In the genomic region with DNA sequence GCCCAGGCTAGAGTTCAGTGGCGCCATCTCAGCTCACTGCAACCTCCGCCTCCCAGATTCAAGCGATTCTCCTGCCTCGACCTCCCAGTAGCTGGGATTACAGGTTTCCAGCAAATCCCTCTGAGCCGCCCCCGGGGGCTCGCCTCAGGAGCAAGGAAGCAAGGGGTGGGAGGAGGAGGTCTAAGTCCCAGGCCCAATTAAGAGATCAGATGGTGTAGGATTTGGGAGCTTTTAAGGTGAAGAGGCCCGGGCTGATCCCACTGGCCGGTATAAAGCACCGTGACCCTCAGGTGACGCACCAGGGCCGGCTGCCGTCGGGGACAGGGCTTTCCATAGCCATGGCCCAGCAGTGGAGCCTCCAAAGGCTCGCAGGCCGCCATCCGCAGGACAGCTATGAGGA, we compare ENCODE assay signal across 4 cellular contexts. TPM values are rescaled to one million over a fixed set of nuclear protein-coding genes. Genes with fewer than 3 reads are reported as not detected.
"Had no signal": no experiment of that assay in that cellular context is flagged by ENCODE, and none has a peak within 500 bp of the region (broad histone marks: within the 10 kb centered on the region; RNA-seq: fewer than 3 reads in every experiment).

A gene (plus strand): TSS at position 301 of the 400 bp plus-strand sequence. CDS start 38 bp downstream, at position 339.

RNA-seq across cellular contexts. Expression of the gene that starts here (rescaled TPM):
- total RNA-seq: LHCN-M2, M059J, MCF 10A, NCI-H460 had no signal
